ENCODE assay signal across 8 cellular contexts in genomic region chr6:144349690-144350132, GRCh38.
DNase-seq lines count a peak whose midpoint lies in the region; ATAC-seq and TF ChIP-seq lines count a peak whose summit lies in the region.

No MANE protein-coding gene starts in this region.

- H3K4me1 ChIP-seq in suprapubic skin = peaks cover 77% of the 10 kb centered on the region

- H3K4me1 Mint-ChIP-seq in activated CD4-positive, alpha-beta T cell treated with anti-CD3 and anti-CD28 coated beads for 36 hours = peaks cover 88% of the 10 kb centered on the region
- peaks cover 86% of the 10 kb centered on the region for H3K4me1 Mint-ChIP-seq in activated CD4-positive, alpha-beta memory T cell treated with anti-CD3 and anti-CD28 coated beads, Interleukin-2, amount 10 ng/mL, durations not matched to agents 7 days and 5 days
- peaks cover 97 to 99% of the 10 kb centered on the region in 2 donors for H3K4me1 Mint-ChIP-seq in immature natural killer cell

- CTCF ChIA-PET in activated CD4-positive, alpha-beta T cell treated with anti-CD3 and anti-CD28 coated beads for 36 hours (lab: Charles Lee) = no interaction called here
- CTCF ChIA-PET in activated CD4-positive, alpha-beta memory T cell treated with anti-CD3 and anti-CD28 coated beads, Interleukin-2, amount 10 ng/mL, durations not matched to agents 7 days and 5 days (lab: Charles Lee) = no interaction called here

- WGBS in suprapubic skin = 23% methylated on average over 5 of the region's 5 CpGs
- 24 to 28% methylated on average over 5 of the region's 5 CpGs for WGBS in lower leg skin, 2 donors

- no peak for TF ChIP-seq POLR2A in suprapubic skin (IDR thresholded peaks at IDR 0.05)
- TF ChIP-seq POLR2A in lower leg skin (IDR thresholded peaks at IDR 0.05) = no peak

- TF ChIP-seq EP300 in suprapubic skin (IDR thresholded peaks at IDR 0.05) = no peak

- H3K36me3 ChIP-seq in suprapubic skin = no peaks in the 10 kb centered on the region

- H3K9me3 Mint-ChIP-seq in activated CD4-positive, alpha-beta T cell treated with anti-CD3 and anti-CD28 coated beads for 36 hours (ENCODE audit: low read depth) = peaks cover 7% of the 10 kb centered on the region
- no peaks in the 10 kb centered on the region for H3K9me3 Mint-ChIP-seq in activated CD4-positive, alpha-beta memory T cell treated with anti-CD3 and anti-CD28 coated beads, Interleukin-2, amount 10 ng/mL, durations not matched to agents 7 days and 5 days
- no peaks in the 10 kb centered on the region for H3K9me3 Mint-ChIP-seq in immature natural killer cell

- no peaks in the 10 kb centered on the region for H3K27me3 Mint-ChIP-seq in activated CD4-positive, alpha-beta T cell treated with anti-CD3 and anti-CD28 coated beads for 36 hours
- H3K27me3 Mint-ChIP-seq in activated CD4-positive, alpha-beta memory T cell treated with anti-CD3 and anti-CD28 coated beads, Interleukin-2, amount 10 ng/mL, durations not matched to agents 7 days and 5 days = no peaks in the 10 kb centered on the region
- H3K27me3 Mint-ChIP-seq in immature natural killer cell (ENCODE audit: low read depth in 3 of 3) = peaks cover 0 to 10% (median 7%) of the 10 kb centered on the region in 3 donors

- H3K4me3 ChIP-seq in suprapubic skin (no peak overlapping the region), lower leg skin (ENCODE audit: low read depth, poor library complexity, severe bottlenecking) (no peak overlapping the region)

- H3K27ac Mint-ChIP-seq in activated CD4-positive, alpha-beta T cell treated with anti-CD3 and anti-CD28 coated beads for 36 hours = peak overlapping the region; percentile 96
- H3K27ac Mint-ChIP-seq in activated CD4-positive, alpha-beta memory T cell treated with anti-CD3 and anti-CD28 coated beads, Interleukin-2, amount 10 ng/mL, durations not matched to agents 7 days and 5 days = peak overlapping the region; percentile 98
- peak overlapping the region; percentile 90 to 98 (median 97) for H3K27ac Mint-ChIP-seq in immature natural killer cell

- peaks cover 13% of the 10 kb centered on the region for H3K36me3 Mint-ChIP-seq in activated CD4-positive, alpha-beta T cell treated with anti-CD3 and anti-CD28 coated beads for 36 hours (ENCODE audit: low read depth)
- H3K36me3 Mint-ChIP-seq in activated CD4-positive, alpha-beta memory T cell treated with anti-CD3 and anti-CD28 coated beads, Interleukin-2, amount 10 ng/mL, durations not matched to agents 7 days and 5 days (ENCODE audit: low read depth) = peaks cover 40% of the 10 kb centered on the region
- peaks cover 12 to 16% (median 15%) of the 10 kb centered on the region in 3 donors for H3K36me3 Mint-ChIP-seq in immature natural killer cell

- peak overlapping the region; percentile 32 for H3K4me3 Mint-ChIP-seq in activated CD4-positive, alpha-beta T cell treated with anti-CD3 and anti-CD28 coated beads for 36 hours
- H3K4me3 Mint-ChIP-seq in activated CD4-positive, alpha-beta memory T cell treated with anti-CD3 and anti-CD28 coated beads, Interleukin-2, amount 10 ng/mL, durations not matched to agents 7 days and 5 days = peak overlapping the region; percentile 58
- peak overlapping the region; percentile 77 to 93 (median 84) for H3K4me3 Mint-ChIP-seq in immature natural killer cell

- intact Hi-C loops in activated CD4-positive, alpha-beta T cell treated with anti-CD3 and anti-CD28 coated beads for 36 hours (cut with DNase I, micrococcal nuclease) = loop anchor here (2.0 to 10.0 kb wide), 6 partner anchors 15 to 1465 kb away; partner anchors contain the start of gene FBXO30 (in 1 of the 2)
- intact Hi-C loops in lower leg skin (cut with DNase I; ENCODE audit: low total_unique reads) = no loop called here

- TF ChIP-seq CTCF in suprapubic skin (IDR thresholded peaks at IDR 0.05) (no peak), lower leg skin (IDR thresholded peaks at IDR 0.05) (no peak)

- peak; percentile 45 for ATAC-seq in activated CD4-positive, alpha-beta T cell treated with anti-CD3 and anti-CD28 coated beads for 36 hours
- peak; percentile 53 for ATAC-seq in HG03354 (IDR thresholded peaks at IDR 0.05; ENCODE audit: poor library complexity, severe bottlenecking, unreplicated experiment)

- peak overlapping the region; percentile 50 for H3K27ac ChIP-seq in suprapubic skin

- H3K27me3 ChIP-seq in suprapubic skin = no peaks in the 10 kb centered on the region

- DNase-seq in activated CD4-positive, alpha-beta T cell treated with anti-CD3 and anti-CD28 coated beads for 36 hours = no peak
- no peak for DNase-seq in activated CD4-positive, alpha-beta T cell treated with anti-CD3 and anti-CD28 coated beads for 48 hours
- no peak for DNase-seq in activated CD4-positive, alpha-beta memory T cell treated with anti-CD3 and anti-CD28 coated beads, Interleukin-2, amount 10 ng/mL, durations not matched to agents 7 days and 5 days
- DNase-seq in immature natural killer cell (peak; percentile 40 to 47 (median 42)), suprapubic skin (ENCODE audit: low spot score in 2 of 2) (no peak), lower leg skin (ENCODE audit: low spot score in 2 of 2) (no peak), NCI-H1436 treated with DMSO at 0.1 percent for 48 hours (lab: John Stamatoyannopoulos, UW) (no peak)

- H3K9me3 ChIP-seq in suprapubic skin = no peaks in the 10 kb centered on the region

- POLR2A ChIA-PET in activated CD4-positive, alpha-beta T cell treated with anti-CD3 and anti-CD28 coated beads for 36 hours (lab: Charles Lee) = interaction anchor here (0.6 kb wide), 1 partner anchor 133 kb away, joined by 6 read pairs; no protein-coding TSS in a partner anchor
- POLR2A ChIA-PET in activated CD4-positive, alpha-beta memory T cell treated with anti-CD3 and anti-CD28 coated beads, Interleukin-2, amount 10 ng/mL, durations not matched to agents 7 days and 5 days (lab: Charles Lee) = interaction anchor here (1.5 kb wide), 1 partner anchor 15 kb away, joined by 4 read pairs; no protein-coding TSS in a partner anchor

Comparison
In these comparisons a context has a peak if more than half of its experiments do, and no peak if none do; other contexts are left out.
1. DNase-seq: peak in immature natural killer cell (3 of 3); none in activated CD4-positive, alpha-beta T cell treated with anti-CD3 and anti-CD28 coated beads for 36 hours (single experiment), activated CD4-positive, alpha-beta T cell treated with anti-CD3 and anti-CD28 coated beads for 48 hours (single experiment), activated CD4-positive, alpha-beta memory T cell treated with anti-CD3 and anti-CD28 coated beads, Interleukin-2, amount 10 ng/mL, durations not matched to agents 7 days and 5 days (single experiment), suprapubic skin (0 of 2), lower leg skin (0 of 2) and NCI-H1436 treated with DMSO at 0.1 percent for 48 hours (single experiment).
2. H3K4me3 Mint-ChIP-seq: peak in every context shown above with its lines; median percentile 84 in immature natural killer cell; 58 in activated CD4-positive, alpha-beta memory T cell treated with anti-CD3 and anti-CD28 coated beads, Interleukin-2, amount 10 ng/mL, durations not matched to agents 7 days and 5 days; 32 in activated CD4-positive, alpha-beta T cell treated with anti-CD3 and anti-CD28 coated beads for 36 hours.
3. Peak in every context shown above with its lines, with median percentiles within 50 percentile points of each other: H3K27ac Mint-ChIP-seq.